Comparison of ENCODE assay signal across 17 cellular contexts in genomic region chr4:128341634-128342033, GRCh38. TPM values are rescaled to one million over a fixed set of nuclear protein-coding genes. Genes with fewer than 3 reads are reported as not detected.
DNase-seq lines count a peak whose midpoint lies in the region; ATAC-seq and TF ChIP-seq lines count a peak whose summit lies in the region.
"Had no signal": no experiment of that assay in that cellular context is flagged by ENCODE, and none has a peak within 500 bp of the region (broad histone marks: within the 10 kb centered on the region; RNA-seq: fewer than 3 reads in every experiment).

No MANE protein-coding gene starts in this region.

- no peaks in the 10 kb centered on the region for H3K27me3 Mint-ChIP-seq in WTC11 (ENCODE audit: low read depth)
- no peaks in the 10 kb centered on the region for H3K27me3 Mint-ChIP-seq in CD4-positive, alpha-beta T cell
- H3K27me3 Mint-ChIP-seq: IgD-negative memory B cell had no signal

- TF ChIP-seq CTCF in 22Rv1 (IDR thresholded peaks at IDR 0.05) = peak; percentile 15; the same call in 1 of the 2 replicates
- peak in 2 of 3 experiments; percentile 23 to 41; a peak in 3 of 6 replicates for TF ChIP-seq CTCF in HCT116 (IDR thresholded peaks at IDR 0.05 in 2 of 3, conservative IDR thresholded peaks at IDR 0.05 in 1 of 3; ENCODE audit: borderline replicate concordance in 1 of 3, insufficient read depth in 1 of 3, low read depth in 2 of 3, low read length in 2 of 3)
- no peak for TF ChIP-seq CTCF in WTC11 (IDR thresholded peaks at IDR 0.05)
- TF ChIP-seq CTCF in fibroblast of villous mesenchyme (IDR thresholded peaks at IDR 0.05; ENCODE audit: insufficient read depth, low read depth, low read length) = peak; percentile 11
- TF ChIP-seq CTCF in CD4-positive, alpha-beta T cell (IDR thresholded peaks at IDR 0.05) = no peak

- CTCF ChIA-PET in HCT116 (lab: Charles Lee) (interaction anchor here (1.5 kb wide), 1 partner anchor 113 kb away, joined by 3 read pairs; no protein-coding TSS in a partner anchor), WTC11 (lab: Charles Lee) (interaction anchor here (0.6 kb wide), 4 partner anchors 56 to 290 kb away, joined by 3 to 4 read pairs (median 4); no protein-coding TSS in a partner anchor)
- CTCF ChIA-PET in CD4-positive, alpha-beta T cell (lab: Charles Lee) = no interaction called here

- H3K4me1 Mint-ChIP-seq in WTC11 = peaks cover 6% of the 10 kb centered on the region; the same call in 1 of the 2 replicates
- H3K4me1 Mint-ChIP-seq in CD4-positive, alpha-beta T cell (ENCODE audit: low read depth) = no peaks in the 10 kb centered on the region
- H3K4me1 Mint-ChIP-seq: IgD-negative memory B cell had no signal

- H3K9ac ChIP-seq in HCT116 (ENCODE audit: low read length) = no peak overlapping the region

- H3K4me3 ChIP-seq in HCT116 (replicated peaks in 1 of 2; ENCODE audit: low read depth in 1 of 2, low read length in 2 of 2) (no peak overlapping the region), fibroblast of villous mesenchyme (ENCODE audit: low read depth, low read length) (no peak overlapping the region)
- H3K4me3 ChIP-seq: A549, Peyer's patch had no signal

- no peaks in the 10 kb centered on the region for H3K9me2 ChIP-seq in HCT116 (ENCODE audit: insufficient read depth)

- no peak overlapping the region for H3K4me3 Mint-ChIP-seq in WTC11
- H3K4me3 Mint-ChIP-seq in CD4-positive, alpha-beta T cell = no peak overlapping the region

- no peaks in the 10 kb centered on the region for H3K9me3 Mint-ChIP-seq in WTC11
- peaks cover 2% of the 10 kb centered on the region for H3K9me3 Mint-ChIP-seq in CD4-positive, alpha-beta T cell
- H3K9me3 Mint-ChIP-seq: IgD-negative memory B cell had no signal

- POLR2A ChIA-PET in HCT116 (lab: Charles Lee) (no interaction called here), WTC11 (lab: Charles Lee) (no interaction called here)
- POLR2A ChIA-PET in CD4-positive, alpha-beta T cell (lab: Charles Lee) = no interaction called here

- peak overlapping the region; percentile 23; the same call in 1 of the 2 replicates for H3K27ac Mint-ChIP-seq in WTC11
- no peak overlapping the region for H3K27ac Mint-ChIP-seq in CD4-positive, alpha-beta T cell

- intact Hi-C loops in HCT116 (cut with micrococcal nuclease) = no loop called here
- intact Hi-C loops in CD4-positive, alpha-beta T cell (cut with DNase I, micrococcal nuclease) = no loop called here

- H3K27ac ChIP-seq in 22Rv1 = no peak overlapping the region
- no peak overlapping the region for H3K27ac ChIP-seq in HCT116 (ENCODE audit: low read depth, low read length)
- no peak overlapping the region for H3K27ac ChIP-seq in CD4-positive, alpha-beta T cell (ENCODE audit: low read depth, low read length)
- H3K27ac ChIP-seq: Peyer's patch had no signal

- H3K4me1 ChIP-seq in HCT116 (ENCODE audit: control insufficient read depth in 1 of 2, insufficient read depth in 2 of 2, low read length in 2 of 2) = peaks cover 0 to 10% of the 10 kb centered on the region in 2 experiments; a peak in 2 of 4 replicates
- H3K4me1 ChIP-seq: Peyer's patch had no signal

- H3K4me2 ChIP-seq in HCT116 (ENCODE audit: low read length) = no peak overlapping the region
- H3K4me2 ChIP-seq: A549 had no signal

- ATAC-seq in HCT116 (peak; percentile 73), WTC11 (peak; percentile 32; the same call in 1 of the 2 replicates), HG03432 (IDR thresholded peaks at IDR 0.05; ENCODE audit: unreplicated experiment) (no peak), GM21447 (IDR thresholded peaks at IDR 0.05; ENCODE audit: unreplicated experiment) (no peak), HG02763 (IDR thresholded peaks at IDR 0.05; ENCODE audit: unreplicated experiment) (no peak)
- ATAC-seq in CD4-positive, alpha-beta T cell (ENCODE audit: poor library complexity) = no peak
- ATAC-seq: SK-N-SH treated with all-trans-retinoic acid at 6 μM for 48 hours had no signal

- H2AFZ ChIP-seq in HCT116 (ENCODE audit: low read depth, low read length, poor library complexity, severe bottlenecking) = no peak overlapping the region

- no TSS peak for BruUV-seq in HCT116 (replicated peaks; lab: Mats Ljungman, UMichigan)

- TF ChIP-seq RAD21 in HCT116 (IDR thresholded peaks at IDR 0.05; ENCODE audit: low read depth) = 0 out of 2 replicates have a peak, but pooled peaks have one; percentile 6

- RAD21 ChIA-PET in HCT116 (lab: Charles Lee; ENCODE audit: low non-redundant PET in 1 of 2, low total read pairs in 2 of 2, uncharacterized antibody in 2 of 2, unreplicated experiment in 2 of 2) = no interaction called here

- no peak for TF ChIP-seq POLR2A in HCT116 (IDR thresholded peaks at IDR 0.05; ENCODE audit: borderline replicate concordance, extremely low read depth, insufficient read depth, insufficient read length)

- no peaks in the 10 kb centered on the region for H3K27me3 ChIP-seq in HCT116 (ENCODE audit: insufficient read depth, low read length)
- H3K27me3 ChIP-seq in CD4-positive, alpha-beta T cell (ENCODE audit: control insufficient read depth, insufficient read depth, low read length) = no peaks in the 10 kb centered on the region
- H3K27me3 ChIP-seq: Peyer's patch had no signal

- no peaks in the 10 kb centered on the region for H3K36me3 ChIP-seq in HCT116 (ENCODE audit: control insufficient read depth in 1 of 2, insufficient read depth in 2 of 2, low read length in 2 of 2)
- H3K36me3 ChIP-seq: Peyer's patch had no signal

- no peaks in the 10 kb centered on the region for H3K36me3 Mint-ChIP-seq in WTC11
- H3K36me3 Mint-ChIP-seq in CD4-positive, alpha-beta T cell (ENCODE audit: low read depth) = peaks cover 6% of the 10 kb centered on the region

- no peaks in the 10 kb centered on the region for H3K79me2 ChIP-seq in HCT116 (ENCODE audit: insufficient read depth, low read length)

- no peaks in the 10 kb centered on the region for H3K9me3 ChIP-seq in HCT116 (ENCODE audit: control insufficient read depth in 1 of 2, insufficient read depth in 1 of 2, low read depth in 1 of 2, low read length in 2 of 2)
- H3K9me3 ChIP-seq in CD4-positive, alpha-beta T cell (ENCODE audit: control insufficient read depth, low read length) = no peaks in the 10 kb centered on the region
- H3K9me3 ChIP-seq: Peyer's patch had no signal

- H4K20me1 ChIP-seq in HCT116 (ENCODE audit: insufficient read depth) = no peaks in the 10 kb centered on the region

- DNase-seq in HCT116 (ENCODE audit: low read depth, low spot score) = no peak
- DNase-seq in WTC11 (ENCODE audit: low spot score) = no peak
- no peak for DNase-seq in fibroblast of villous mesenchyme (ENCODE audit: low read depth)
- no peak for DNase-seq in CD4-positive, alpha-beta T cell
- DNase-seq: NCI-H1092, NCI-H1694, NCI-H446, NCI-H748 treated with DMSO at 0.1 percent for 48 hours, Peyer's patch, Right ventricle myocardium superior had no signal

TF ChIP-seq in HCT116, 20 proteins besides CTCF, POLR2A, EP300 and RAD21 (continues in another document):
- TF ChIP-seq ZNF274 (IDR thresholded peaks at IDR 0.05; ENCODE audit: low read depth, low read length) (no peak), EZH2 (IDR thresholded peaks at IDR 0.05) (no peak), EZH2phosphoT487 (IDR thresholded peaks at IDR 0.05; ENCODE audit: borderline replicate concordance) (no peak), ATF3 (IDR thresholded peaks at IDR 0.05) (no peak)
- TF ChIP-seq, protein P1, sequence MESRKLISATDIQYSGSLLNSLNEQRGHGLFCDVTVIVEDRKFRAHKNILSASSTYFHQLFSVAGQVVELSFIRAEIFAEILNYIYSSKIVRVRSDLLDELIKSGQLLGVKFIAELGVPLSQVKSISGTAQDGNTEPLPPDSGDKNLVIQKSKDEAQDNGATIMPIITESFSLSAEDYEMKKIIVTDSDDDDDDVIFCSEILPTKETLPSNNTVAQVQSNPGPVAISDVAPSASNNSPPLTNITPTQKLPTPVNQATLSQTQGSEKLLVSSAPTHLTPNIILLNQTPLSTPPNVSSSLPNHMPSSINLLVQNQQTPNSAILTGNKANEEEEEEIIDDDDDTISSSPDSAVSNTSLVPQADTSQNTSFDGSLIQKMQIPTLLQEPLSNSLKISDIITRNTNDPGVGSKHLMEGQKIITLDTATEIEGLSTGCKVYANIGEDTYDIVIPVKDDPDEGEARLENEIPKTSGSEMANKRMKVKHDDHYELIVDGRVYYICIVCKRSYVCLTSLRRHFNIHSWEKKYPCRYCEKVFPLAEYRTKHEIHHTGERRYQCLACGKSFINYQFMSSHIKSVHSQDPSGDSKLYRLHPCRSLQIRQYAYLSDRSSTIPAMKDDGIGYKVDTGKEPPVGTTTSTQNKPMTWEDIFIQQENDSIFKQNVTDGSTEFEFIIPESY (IDR thresholded peaks at IDR 0.05; ENCODE audit: extremely low read depth, insufficient replicate concordance, low read length) = no peak

TF ChIP-seq in WTC11, 78 proteins besides CTCF, POLR2A, EP300 and RAD21 (continues in another document):
- TF ChIP-seq ZNF121 (CRISPR knock-in tag; IDR thresholded peaks at IDR 0.05) (no peak), GABPB1 (CRISPR knock-in tag; IDR thresholded peaks at IDR 0.05) (no peak), IRF2 (CRISPR knock-in tag; IDR thresholded peaks at IDR 0.05; ENCODE audit: borderline replicate concordance, low read depth) (no peak)
- TF ChIP-seq, protein P2, sequence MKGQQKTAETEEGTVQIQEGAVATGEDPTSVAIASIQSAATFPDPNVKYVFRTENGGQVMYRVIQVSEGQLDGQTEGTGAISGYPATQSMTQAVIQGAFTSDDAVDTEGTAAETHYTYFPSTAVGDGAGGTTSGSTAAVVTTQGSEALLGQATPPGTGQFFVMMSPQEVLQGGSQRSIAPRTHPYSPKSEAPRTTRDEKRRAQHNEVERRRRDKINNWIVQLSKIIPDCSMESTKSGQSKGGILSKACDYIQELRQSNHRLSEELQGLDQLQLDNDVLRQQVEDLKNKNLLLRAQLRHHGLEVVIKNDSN (CRISPR knock-in tag; IDR thresholded peaks at IDR 0.05) = no peak

RNA-seq across cellular contexts. Expression of gene PGRMC2, which starts 54.0 kb away (rescaled TPM):
- 52.3 TPM for total RNA-seq in HCT116 (2021; ENCODE audit: unreplicated experiment)
- 13.9 and 14.9 TPM in 2 replicates for polyA plus RNA-seq in HCT116 (2012)
- total RNA-seq in WTC11 (2021) = 68.2 to 70.9 TPM (median 70.0 TPM) in 3 replicates
- 37.0 and 60.5 TPM in 2 replicates for total RNA-seq in fibroblast of villous mesenchyme
- 10 to 100 TPM; 92.8 to 99.9 TPM for total RNA-seq in CD4-positive, alpha-beta T cell

Comparison
In these comparisons a context has a peak if more than half of its experiments do, and no peak if none do; other contexts are left out.
1. CTCF ChIP-seq: peak in 22Rv1 (single experiment), HCT116 (2 of 3) and fibroblast of villous mesenchyme (single experiment); none in WTC11 (single experiment) and CD4-positive, alpha-beta T cell (single experiment).
2. ATAC-seq: peak in HCT116 (single experiment) and WTC11 (single experiment); none in HG03432 (single experiment), GM21447 (single experiment), CD4-positive, alpha-beta T cell (single experiment) and HG02763 (single experiment).